In genomic region chr12:105724651-105725050, GRCh38 we compare ENCODE assay signal across 1 cellular context.
TF ChIP-seq lines count a peak whose summit lies in the region.

No MANE protein-coding gene starts in this region.

TF ChIP-seq in SK-N-SH, 30 proteins besides CTCF, POLR2A, EP300 and RAD21 (continued from another document):
- TF ChIP-seq MAX (IDR thresholded peaks at IDR 0.05; ENCODE audit: low read depth) (no peak), TCF12 (IDR thresholded peaks at IDR 0.05) (no peak), NRF1 (IDR thresholded peaks at IDR 0.05; ENCODE audit: low read depth, low read length) (no peak), RFX5 (IDR thresholded peaks at IDR 0.05; ENCODE audit: low read length) (no peak), SIN3A (IDR thresholded peaks at IDR 0.05; ENCODE audit: borderline replicate concordance, low read depth, low read length) (no peak), USF1 (IDR thresholded peaks at IDR 0.05; ENCODE audit: borderline replicate concordance, low read depth) (no peak), CHD2 (IDR thresholded peaks at IDR 0.05; ENCODE audit: low read length, partially characterized antibody) (no peak)
